In genomic region chr4:38730830-38731646, GRCh38 we compare ENCODE assay signal across 8 cellular contexts. TPM values are rescaled to one million over a fixed set of nuclear protein-coding genes. Genes with fewer than 3 reads are reported as not detected.
DNase-seq lines count a peak whose midpoint lies in the region; ATAC-seq and FAIRE-seq lines count a peak whose summit lies in the region.

No MANE protein-coding gene starts in this region.

- no peak overlapping the region for H3K27ac ChIP-seq in ACC112 (ENCODE audit: low read depth, low read length)

- peak; percentile 48 for DNase-seq in GM18507 (ENCODE audit: extremely low spot score, insufficient read length, low read depth)
- peak; percentile 35 for DNase-seq in NCI-H2029 (lab: John Stamatoyannopoulos, UW)
- peak; percentile 71 for DNase-seq in central memory CD4-positive, alpha-beta T cell
- DNase-seq in left colon, result peak; percentile 65 to 93
- DNase-seq in stimulated activated CD4-positive, alpha-beta T cell treated with anti-CD3 and anti-CD28 coated beads, Interleukin-4, amount 100 ng/mL, for 24 hours, result peak; percentile 84

- H3K79me2 ChIP-seq in ACC112 (ENCODE audit: control insufficient read depth, insufficient read depth, low read length, unreplicated experiment), result no peaks in the 10 kb centered on the region

- H3K27me3 ChIP-seq in ACC112 (ENCODE audit: insufficient read depth, low read length), result 0 out of 2 replicates have a peak, but pooled peaks cover 4% of the 10 kb centered on the region

- ATAC-seq in HG02943 (IDR thresholded peaks at IDR 0.05; ENCODE audit: low read depth, unreplicated experiment), result peak; percentile 70
- peak; percentile 81 to 83 for ATAC-seq in activated CD4-positive, CD25-positive, alpha-beta regulatory T cell treated with anti-CD3 and anti-CD28 coated beads, Interleukin-2, amount 50 U/mL, for 24 hours
- peak; percentile 43 for ATAC-seq in left colon

- peak; percentile 93 for FAIRE-seq in GM18507 (lab: Jason Lieb, UNC)

- no peaks in the 10 kb centered on the region for H3K36me3 ChIP-seq in ACC112 (ENCODE audit: insufficient read depth, low read length)

- peaks cover 7% of the 10 kb centered on the region for H3K4me1 ChIP-seq in ACC112 (ENCODE audit: control insufficient read depth, insufficient read depth, low read length, unreplicated experiment)

- intact Hi-C loops in left colon (cut with DNase I, micrococcal nuclease), result loop anchor here (2.0 to 10.0 kb wide), 3 partner anchors 550 to 669 kb away; no protein-coding TSS in a partner anchor

- H3K4me3 ChIP-seq in ACC112 (ENCODE audit: low read depth, low read length), result no peak overlapping the region

- peak overlapping the region; percentile 10 for H2AFZ ChIP-seq in ACC112 (ENCODE audit: low read length, unreplicated experiment)

RNA-seq across cellular contexts. Expression of gene TLR10, which starts 51.8 kb away (rescaled TPM):
- under 1 TPM; 0.21 to 0.70 TPM for total RNA-seq in left colon
